Comparison of ENCODE assay signal across 36 cellular contexts in the genomic region with DNA sequence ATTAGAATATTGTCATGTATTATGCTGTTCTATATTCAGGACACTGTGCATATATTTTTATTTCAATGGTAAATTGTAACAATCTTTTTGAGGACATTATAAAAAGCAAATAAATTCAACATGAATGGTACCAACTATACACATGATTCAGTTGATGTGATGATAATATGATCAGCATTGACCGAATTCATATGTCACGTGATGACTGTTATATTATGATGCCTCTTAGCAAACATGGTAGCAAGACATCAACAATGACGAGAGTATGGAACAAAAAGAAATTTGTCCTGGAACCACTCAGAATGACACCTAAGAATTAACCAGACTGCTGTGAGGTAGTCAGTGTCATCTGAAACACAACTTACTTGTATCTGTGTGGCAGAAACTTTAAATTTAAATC.
"Had no signal": no experiment of that assay in that cellular context is flagged by ENCODE, and none has a peak within 500 bp of the region (broad histone marks: within the 10 kb centered on the region; RNA-seq: fewer than 3 reads in every experiment).

No MANE protein-coding gene starts in this region.

- H3K4me3 ChIP-seq: MG63 had no signal

- H3K9me3 ChIP-seq: MG63 had no signal

- H3K36me3 ChIP-seq: MG63 had no signal

- H3K27me3 ChIP-seq: MG63 had no signal

- DNase-seq: Kasumi-1, MG63, MM.1S, MV-4-11, NCI-H1048, NCI-H1092, NCI-H1092 treated with DMSO at 0.1 percent for 48 hours, NCI-H1105, NCI-H1105 treated with DMSO at 0.1 percent for 48 hours, NCI-H1417, NCI-H1417 treated with DMSO at 0.1 percent for 48 hours, NCI-H1436, NCI-H1436 treated with DMSO at 0.1 percent for 48 hours, NCI-H146, NCI-H1694, NCI-H1694 treated with DMSO at 0.1 percent for 48 hours, NCI-H187, NCI-H187 treated with DMSO at 0.1 percent for 48 hours, NCI-H1930, NCI-H2029, NCI-H2029 treated with DMSO at 0.1 percent for 48 hours, NCI-H2081, NCI-H2081 treated with DMSO at 0.1 percent for 48 hours, NCI-H2107, NCI-H2171, NCI-H2171 treated with DMSO at 0.1 percent for 48 hours, NCI-H2227 treated with DMSO at 0.1 percent for 48 hours, NCI-H226, NCI-H345, NCI-H446, NCI-H446 treated with DMSO at 0.1 percent for 48 hours, NCI-H510A, NCI-H510A treated with DMSO at 0.1 percent for 48 hours, NCI-H524, NCI-H524 treated with DMSO at 0.1 percent for 48 hours, NCI-H526 had no signal
